In genomic region chr21:38325216-38325615, GRCh38 we compare ENCODE assay signal across 20 cellular contexts.
"Had no signal": no experiment of that assay in that cellular context is flagged by ENCODE, and none has a peak within 500 bp of the region (broad histone marks: within the 10 kb centered on the region; RNA-seq: fewer than 3 reads in every experiment).

No MANE protein-coding gene starts in this region.

- H3K4me3 ChIP-seq: colonic mucosa, gastroesophageal sphincter, heart left ventricle, skin epidermis, suprapubic skin, transverse colon, uterus had no signal

- DNase-seq: activated CD4-positive, alpha-beta T cell treated with anti-CD3 and anti-CD28 coated beads, Interleukin-2, amount 10 ng/mL, durations not matched to agents 7 days and 5 days; activated CD8-positive, alpha-beta T cell treated with anti-CD3 and anti-CD28 coated beads, Interleukin-2, amount 10 ng/mL, durations not matched to agents 7 days and 5 days; activated naive CD4-positive, alpha-beta T cell treated with anti-CD3 and anti-CD28 coated beads for 36 hours; activated T-cell treated with anti-CD3 and anti-CD28 coated beads, Interleukin-2, amount 50 U/mL, for 4 hours; aorta; colonic mucosa; erythroblast; heart left ventricle; nephron progenitor cell; nucleus accumbens; retina; stimulated activated CD4-positive, alpha-beta T cell treated with anti-CD3 and anti-CD28 coated beads, Interleukin-4, amount 100 ng/mL, for 1 hour; stimulated activated naive CD8-positive, alpha-beta T cell treated with anti-CD3 and anti-CD28 coated beads, Interleukin-15, amount 100 ng/mL, for 72 hours; transverse colon; uterus had no signal

- H3K4me3 Mint-ChIP-seq: activated CD4-positive, alpha-beta T cell treated with anti-CD3 and anti-CD28 coated beads, Interleukin-2, amount 10 ng/mL, durations not matched to agents 7 days and 5 days; activated CD8-positive, alpha-beta T cell treated with anti-CD3 and anti-CD28 coated beads, Interleukin-2, amount 10 ng/mL, durations not matched to agents 7 days and 5 days; activated naive CD4-positive, alpha-beta T cell treated with anti-CD3 and anti-CD28 coated beads for 36 hours; activated T-cell treated with anti-CD3 and anti-CD28 coated beads, Interleukin-2, amount 50 U/mL, for 4 hours; central memory CD8-positive, alpha-beta T cell; stimulated activated naive CD8-positive, alpha-beta T cell treated with anti-CD3 and anti-CD28 coated beads, Interleukin-15, amount 100 ng/mL, for 72 hours had no signal

- ATAC-seq: activated CD4-positive, CD25-positive, alpha-beta regulatory T cell treated with anti-CD3 and anti-CD28 coated beads, Interleukin-2, amount 50 U/mL, for 24 hours; activated CD8-positive, alpha-beta T cell treated with anti-CD3 and anti-CD28 coated beads, Interleukin-2, amount 10 ng/mL, durations not matched to agents 7 days and 5 days; activated T-cell treated with anti-CD3 and anti-CD28 coated beads, Interleukin-2, amount 50 U/mL, for 4 hours; gastroesophageal sphincter; heart left ventricle; stimulated activated naive CD8-positive, alpha-beta T cell treated with anti-CD3 and anti-CD28 coated beads, Interleukin-15, amount 100 ng/mL, for 72 hours had no signal

- H3K27me3 ChIP-seq: colonic mucosa, suprapubic skin, uterus had no signal

- H3K27ac Mint-ChIP-seq: activated CD4-positive, alpha-beta T cell treated with anti-CD3 and anti-CD28 coated beads, Interleukin-2, amount 10 ng/mL, durations not matched to agents 7 days and 5 days; activated CD8-positive, alpha-beta T cell treated with anti-CD3 and anti-CD28 coated beads, Interleukin-2, amount 10 ng/mL, durations not matched to agents 7 days and 5 days; activated naive CD4-positive, alpha-beta T cell treated with anti-CD3 and anti-CD28 coated beads for 36 hours; stimulated activated naive CD8-positive, alpha-beta T cell treated with anti-CD3 and anti-CD28 coated beads, Interleukin-15, amount 100 ng/mL, for 72 hours had no signal

- H3K9me3 ChIP-seq: colonic mucosa, gastroesophageal sphincter, heart left ventricle, suprapubic skin, transverse colon, uterus had no signal

- H3K4me1 Mint-ChIP-seq: central memory CD8-positive, alpha-beta T cell had no signal

- H3K27ac ChIP-seq: colonic mucosa, gastroesophageal sphincter, heart left ventricle, suprapubic skin, transverse colon, uterus had no signal

- H3K36me3 ChIP-seq: colonic mucosa, gastroesophageal sphincter, heart left ventricle, suprapubic skin, transverse colon, uterus had no signal

- H3K27me3 Mint-ChIP-seq: activated CD4-positive, alpha-beta T cell treated with anti-CD3 and anti-CD28 coated beads, Interleukin-2, amount 10 ng/mL, durations not matched to agents 7 days and 5 days; central memory CD8-positive, alpha-beta T cell; stimulated activated naive CD8-positive, alpha-beta T cell treated with anti-CD3 and anti-CD28 coated beads, Interleukin-15, amount 100 ng/mL, for 72 hours had no signal

- H3K4me1 ChIP-seq: colonic mucosa, gastroesophageal sphincter, transverse colon, uterus had no signal

- H3K9me3 Mint-ChIP-seq: activated CD4-positive, alpha-beta T cell treated with anti-CD3 and anti-CD28 coated beads, Interleukin-2, amount 10 ng/mL, durations not matched to agents 7 days and 5 days; activated naive CD4-positive, alpha-beta T cell treated with anti-CD3 and anti-CD28 coated beads for 36 hours; activated T-cell treated with anti-CD3 and anti-CD28 coated beads, Interleukin-2, amount 50 U/mL, for 4 hours; central memory CD8-positive, alpha-beta T cell; stimulated activated naive CD8-positive, alpha-beta T cell treated with anti-CD3 and anti-CD28 coated beads, Interleukin-15, amount 100 ng/mL, for 72 hours had no signal
